In the genomic region with DNA sequence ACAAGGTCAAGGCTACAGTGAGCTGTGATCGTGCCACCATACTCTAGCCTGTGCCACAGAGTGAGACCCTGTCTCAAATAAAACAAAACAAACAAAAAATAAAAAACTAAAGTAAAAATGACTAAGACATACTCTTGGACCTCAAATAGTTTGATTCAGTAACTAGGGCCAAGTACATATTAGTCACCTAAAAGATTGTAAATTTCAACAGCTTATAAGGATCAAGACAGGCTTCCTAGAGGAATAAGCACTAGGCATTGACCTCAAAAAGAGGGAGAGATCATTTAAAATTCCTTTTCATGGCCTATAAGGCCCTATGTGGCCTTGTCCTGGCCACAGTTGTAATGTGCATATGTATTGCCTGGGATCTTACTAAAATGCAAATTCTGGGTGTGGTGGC, we compare ENCODE assay signal across 26 cellular contexts.
"Had no signal": no experiment of that assay in that cellular context is flagged by ENCODE, and none has a peak within 500 bp of the region (broad histone marks: within the 10 kb centered on the region; RNA-seq: fewer than 3 reads in every experiment).

No MANE protein-coding gene starts in this region.

- H3K4me3 Mint-ChIP-seq: activated CD8-positive, alpha-beta T cell treated with anti-CD3 and anti-CD28 coated beads for 36 hours; activated naive CD4-positive, alpha-beta T cell treated with anti-CD3 and anti-CD28 coated beads for 36 hours; activated T-helper 17 cell treated with anti-CD3 and anti-CD28 coated beads, Interleukin-2, amount 50 U/mL, for 72 hours; nephron progenitor cell had no signal

- ATAC-seq: activated CD8-positive, alpha-beta T cell treated with anti-CD3 and anti-CD28 coated beads for 36 hours; activated T-helper 17 cell treated with anti-CD3 and anti-CD28 coated beads, Interleukin-2, amount 50 U/mL, for 72 hours; heart left ventricle; right cardiac atrium; stimulated activated naive CD8-positive, alpha-beta T cell treated with anti-CD3 and anti-CD28 coated beads, Interleukin-15, Interleukin-2, amounts not matched to agents 100 U/mL and 50 U/mL, for 24 hours had no signal

- H3K27ac Mint-ChIP-seq: activated CD8-positive, alpha-beta T cell treated with anti-CD3 and anti-CD28 coated beads for 36 hours; activated naive CD4-positive, alpha-beta T cell treated with anti-CD3 and anti-CD28 coated beads for 36 hours; activated T-helper 17 cell treated with anti-CD3 and anti-CD28 coated beads, Interleukin-2, amount 50 U/mL, for 72 hours; nephron progenitor cell; progenitor cell of endocrine pancreas had no signal

- H3K9me3 Mint-ChIP-seq: activated CD8-positive, alpha-beta T cell treated with anti-CD3 and anti-CD28 coated beads for 36 hours; activated naive CD4-positive, alpha-beta T cell treated with anti-CD3 and anti-CD28 coated beads for 36 hours; activated T-helper 17 cell treated with anti-CD3 and anti-CD28 coated beads, Interleukin-2, amount 50 U/mL, for 72 hours had no signal

- H3K27me3 Mint-ChIP-seq: activated CD8-positive, alpha-beta T cell treated with anti-CD3 and anti-CD28 coated beads for 36 hours; activated T-helper 17 cell treated with anti-CD3 and anti-CD28 coated beads, Interleukin-2, amount 50 U/mL, for 72 hours had no signal

- H3K36me3 ChIP-seq: brain microvascular endothelial cell, heart left ventricle, left ventricle myocardium inferior, suprapubic skin, transverse colon, uterus had no signal

- DNase-seq: activated CD4-positive, alpha-beta T cell treated with anti-CD3 and anti-CD28 coated beads for 48 hours; activated CD4-positive, CD25-positive, alpha-beta regulatory T cell; activated CD8-positive, alpha-beta T cell treated with anti-CD3 and anti-CD28 coated beads for 36 hours; activated naive CD4-positive, alpha-beta T cell treated with anti-CD3 and anti-CD28 coated beads for 36 hours; activated T-cell treated with anti-CD3 and anti-CD28 coated beads, Interleukin-2, amount 50 U/mL, for 1 hour; anterior cingulate cortex; brain microvascular endothelial cell; effector CD4-positive, alpha-beta T cell; foreskin fibroblast; heart left ventricle; kidney glomerular epithelial cell; left ventricle myocardium inferior; mammary epithelial cell; midbrain; nephron progenitor cell; nucleus accumbens; right cardiac atrium; stimulated activated naive CD8-positive, alpha-beta T cell treated with anti-CD3 and anti-CD28 coated beads, Interleukin-15, Interleukin-2, amounts not matched to agents 100 U/mL and 50 U/mL, for 24 hours; T-helper 1 cell; T-helper 9 cell; transverse colon; uterus had no signal

- H3K4me3 ChIP-seq: heart left ventricle, left ventricle myocardium inferior, skin epidermis, suprapubic skin, transverse colon, uterus had no signal

- H3K27ac ChIP-seq: brain microvascular endothelial cell, heart left ventricle, left ventricle myocardium inferior, skin epidermis, suprapubic skin, transverse colon, uterus had no signal

- H3K4me1 ChIP-seq: suprapubic skin, transverse colon, uterus had no signal

- H3K9me3 ChIP-seq: suprapubic skin, transverse colon, uterus had no signal

- H3K27me3 ChIP-seq: brain microvascular endothelial cell, heart left ventricle, suprapubic skin, transverse colon, uterus had no signal
